In the genomic region with DNA sequence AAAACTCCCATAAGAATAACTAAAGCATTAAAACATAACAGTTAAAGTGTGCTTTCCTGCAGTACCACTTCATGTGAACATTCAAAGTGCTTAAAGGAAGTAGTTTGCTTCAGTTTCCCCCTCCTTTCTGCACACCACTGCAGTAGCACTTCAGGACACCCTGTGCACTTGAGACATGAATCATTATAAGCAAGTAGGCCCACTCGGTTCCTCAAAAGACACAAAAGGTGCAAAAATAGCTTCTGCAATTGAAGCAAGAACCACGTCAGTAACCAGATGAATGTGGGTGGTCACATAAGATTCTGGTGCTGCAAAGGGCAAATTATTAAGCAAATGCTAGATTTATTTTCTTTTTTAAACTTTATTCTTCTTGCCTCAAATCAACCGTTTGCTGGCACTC, we compare ENCODE assay signal across 9 cellular contexts.
DNase-seq lines count a peak whose midpoint lies in the region; ATAC-seq, FAIRE-seq and TF ChIP-seq lines count a peak whose summit lies in the region.
"Had no signal": no experiment of that assay in that cellular context is flagged by ENCODE, and none has a peak within 500 bp of the region (broad histone marks: within the 10 kb centered on the region; RNA-seq: fewer than 3 reads in every experiment).

No MANE protein-coding gene starts in this region.

- H3K27me3 Mint-ChIP-seq in CD8-positive, alpha-beta T cell (ENCODE audit: low read depth), result no peaks in the 10 kb centered on the region
- no peaks in the 10 kb centered on the region for H3K27me3 Mint-ChIP-seq in activated CD8-positive, alpha-beta T cell treated with anti-CD3 and anti-CD28 coated beads, Interleukin-2, amount 10 ng/mL, durations not matched to agents 7 days and 5 days (ENCODE audit: low read depth)

- H3K36me3 Mint-ChIP-seq in CD8-positive, alpha-beta T cell, result peaks cover 30% of the 10 kb centered on the region
- H3K36me3 Mint-ChIP-seq in activated CD8-positive, alpha-beta T cell treated with anti-CD3 and anti-CD28 coated beads, Interleukin-2, amount 10 ng/mL, durations not matched to agents 7 days and 5 days (ENCODE audit: low read depth), result peaks cover 29% of the 10 kb centered on the region

- H3K9me3 ChIP-seq in CD8-positive, alpha-beta T cell (ENCODE audit: low read length), result no peaks in the 10 kb centered on the region
- H3K9me3 ChIP-seq: pancreas had no signal

- no peak for TF ChIP-seq CTCF in CD8-positive, alpha-beta T cell (IDR thresholded peaks at IDR 0.05)
- no peak for TF ChIP-seq CTCF in D721Med (IDR thresholded peaks at IDR 0.05; ENCODE audit: insufficient read depth, missing control alignments)

- H3K27ac ChIP-seq in CD8-positive, alpha-beta T cell (ENCODE audit: low read depth, low read length), result no peak overlapping the region
- H3K27ac ChIP-seq: pancreas had no signal

- FAIRE-seq in D721Med (lab: Jason Lieb, UNC), result no peak

- no peaks in the 10 kb centered on the region for H3K36me3 ChIP-seq in CD8-positive, alpha-beta T cell (ENCODE audit: insufficient read depth, low read length)
- H3K36me3 ChIP-seq: pancreas had no signal

- peak overlapping the region; percentile 76 for H3K27ac Mint-ChIP-seq in CD8-positive, alpha-beta T cell
- H3K27ac Mint-ChIP-seq in activated CD8-positive, alpha-beta T cell treated with anti-CD3 and anti-CD28 coated beads, Interleukin-2, amount 10 ng/mL, durations not matched to agents 7 days and 5 days, result peak overlapping the region; percentile 66

- CTCF ChIA-PET in CD8-positive, alpha-beta T cell (lab: Charles Lee), result no interaction called here
- CTCF ChIA-PET in activated CD8-positive, alpha-beta T cell treated with anti-CD3 and anti-CD28 coated beads, Interleukin-2, amount 10 ng/mL, durations not matched to agents 7 days and 5 days (lab: Charles Lee), result no interaction called here

- H3K4me1 ChIP-seq in CD8-positive, alpha-beta T cell (ENCODE audit: insufficient read depth, low read length), result peaks cover 23% of the 10 kb centered on the region

- H3K4me3 Mint-ChIP-seq in CD8-positive, alpha-beta T cell, result no peak overlapping the region
- H3K4me3 Mint-ChIP-seq in activated CD8-positive, alpha-beta T cell treated with anti-CD3 and anti-CD28 coated beads, Interleukin-2, amount 10 ng/mL, durations not matched to agents 7 days and 5 days, result no peak overlapping the region

- intact Hi-C loops in CD8-positive, alpha-beta T cell (cut with DNase I, micrococcal nuclease), result loop anchor here in 1 of 2 experiments (5.0 kb wide), 2 partner anchors 38 to 68 kb away; no protein-coding TSS in a partner anchor

- in situ Hi-C loops in ACHN (cut with HindIII; ENCODE audit: low pct_ligation_motif_present, low pct_unique_long_range_greater_than_20kb, low sequenced_read_pairs), result no loop called here

- no peaks in the 10 kb centered on the region for H3K9me3 Mint-ChIP-seq in CD8-positive, alpha-beta T cell
- no peaks in the 10 kb centered on the region for H3K9me3 Mint-ChIP-seq in activated CD8-positive, alpha-beta T cell treated with anti-CD3 and anti-CD28 coated beads, Interleukin-2, amount 10 ng/mL, durations not matched to agents 7 days and 5 days (ENCODE audit: insufficient read depth)

- peaks cover 63% of the 10 kb centered on the region for H3K4me1 Mint-ChIP-seq in CD8-positive, alpha-beta T cell (ENCODE audit: low read depth)
- H3K4me1 Mint-ChIP-seq in activated CD8-positive, alpha-beta T cell treated with anti-CD3 and anti-CD28 coated beads, Interleukin-2, amount 10 ng/mL, durations not matched to agents 7 days and 5 days (ENCODE audit: low read depth), result peaks cover 37% of the 10 kb centered on the region

- DNase-seq in CD8-positive, alpha-beta T cell, result peak in 2 of 7 experiments; percentile 14 to 31
- no peak for DNase-seq in activated CD8-positive, alpha-beta T cell treated with anti-CD3 and anti-CD28 coated beads, Interleukin-2, amount 10 ng/mL, durations not matched to agents 7 days and 5 days
- DNase-seq in ACHN (no peak), D721Med (ENCODE audit: insufficient read length, low spot score) (no peak), NCI-H2196 treated with DMSO at 0.1 percent for 48 hours (lab: John Stamatoyannopoulos, UW; ENCODE audit: unreplicated experiment) (no peak), NCI-H526 (lab: John Stamatoyannopoulos, UW) (no peak)
- DNase-seq: pancreas had no signal

- no peak overlapping the region for H3K4me3 ChIP-seq in CD8-positive, alpha-beta T cell (ENCODE audit: low read depth, low read length)
- H3K4me3 ChIP-seq: pancreas had no signal

- H3K27me3 ChIP-seq in CD8-positive, alpha-beta T cell (ENCODE audit: insufficient read depth, low read length), result no peaks in the 10 kb centered on the region
- H3K27me3 ChIP-seq: pancreas had no signal

- POLR2A ChIA-PET in CD8-positive, alpha-beta T cell (lab: Charles Lee), result no interaction called here
- POLR2A ChIA-PET in activated CD8-positive, alpha-beta T cell treated with anti-CD3 and anti-CD28 coated beads, Interleukin-2, amount 10 ng/mL, durations not matched to agents 7 days and 5 days (lab: Charles Lee), result no interaction called here

- ATAC-seq in CD8-positive, alpha-beta T cell, result peak; percentile 86
- ATAC-seq in GM19035 (IDR thresholded peaks at IDR 0.05; ENCODE audit: unreplicated experiment), result peak; percentile 99
- ATAC-seq in HG03060 (IDR thresholded peaks at IDR 0.05; ENCODE audit: low read depth, unreplicated experiment), result peak; percentile 98
- ATAC-seq in activated CD8-positive, alpha-beta T cell treated with anti-CD3 and anti-CD28 coated beads, Interleukin-2, amount 10 ng/mL, durations not matched to agents 7 days and 5 days, result peak; percentile 27

Comparison
In these comparisons a context has a peak if more than half of its experiments do, and no peak if none do; other contexts are left out.
1. ATAC-seq: peak in every context shown above with its lines; median percentile 99 in GM19035; 98 in HG03060; 86 in CD8-positive, alpha-beta T cell; 27 in activated CD8-positive, alpha-beta T cell treated with anti-CD3 and anti-CD28 coated beads, Interleukin-2, amount 10 ng/mL, durations not matched to agents 7 days and 5 days.